In the genomic region with DNA sequence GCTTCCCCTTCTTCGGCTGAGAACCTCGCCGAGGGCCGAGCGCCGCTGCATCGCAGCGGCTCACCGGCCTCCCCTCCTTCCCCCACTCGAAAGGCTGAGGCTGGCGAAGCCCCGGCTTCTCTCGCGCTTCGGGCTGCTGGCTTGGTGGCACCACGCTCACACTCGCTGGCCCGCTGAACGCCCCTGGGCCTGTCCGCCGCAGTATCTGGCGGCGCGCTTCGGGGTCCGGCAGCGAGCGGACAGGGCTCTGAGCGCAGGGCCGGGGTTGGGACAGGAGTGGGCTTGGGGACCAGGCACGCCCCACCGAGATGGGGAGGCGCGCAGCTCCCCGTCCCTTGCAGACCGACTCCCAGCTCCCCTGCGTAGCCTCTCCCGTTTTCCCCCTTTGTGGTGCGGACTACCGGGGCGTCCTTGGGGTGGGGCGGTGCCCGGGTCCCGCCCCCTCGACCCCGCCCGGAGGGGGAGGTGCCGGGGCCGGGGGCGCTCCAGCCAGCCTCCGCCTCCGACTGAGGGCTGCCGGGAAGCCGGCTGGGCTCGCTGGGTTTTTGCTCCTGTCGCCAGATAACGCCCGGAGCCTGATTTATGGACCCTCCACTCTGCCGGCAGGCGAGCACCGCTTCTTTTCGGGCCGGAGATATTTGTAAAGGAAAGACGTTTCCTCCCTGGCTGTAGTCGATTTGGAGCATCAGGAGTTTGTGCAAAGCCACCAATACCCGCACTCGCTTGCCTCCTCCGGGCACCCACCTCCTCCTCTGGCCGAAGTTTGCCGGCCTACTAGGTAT, we compare ENCODE assay signal across 10 cellular contexts. TPM values are rescaled to one million over a fixed set of nuclear protein-coding genes. Genes with fewer than 3 reads are reported as not detected.
A peak's percentile ranks its signal among the peaks of the same experiment; 100 is the strongest.
DNase-seq lines count a peak whose midpoint lies in the region; ATAC-seq, FAIRE-seq and TF ChIP-seq lines count a peak whose summit lies in the region.
"Had no signal": no experiment of that assay in that cellular context is flagged by ENCODE, and none has a peak within 500 bp of the region (broad histone marks: within the 10 kb centered on the region; RNA-seq: fewer than 3 reads in every experiment).

No MANE protein-coding gene starts in this region.

- H3K36me3 ChIP-seq in HUES48 (ENCODE audit: control insufficient read depth, insufficient read depth, low read length), result no peaks in the 10 kb centered on the region
- no peaks in the 10 kb centered on the region for H3K36me3 ChIP-seq in endothelial cell of umbilical vein (ENCODE audit: control insufficient read depth in 2 of 2, extremely low read depth in 1 of 2, insufficient read depth in 2 of 2, low read length in 2 of 2)
- H3K36me3 ChIP-seq in neural cell (ENCODE audit: insufficient read depth, low read length), result no peaks in the 10 kb centered on the region

- H3K4me2 ChIP-seq in endothelial cell of umbilical vein (ENCODE audit: insufficient read depth, low read length), result peak overlapping the region; percentile 76
- H3K4me2 ChIP-seq in neural cell (ENCODE audit: low read length), result no peak overlapping the region

- H3K9ac ChIP-seq in HUES48 (ENCODE audit: low read depth, low read length) (no peak overlapping the region), endothelial cell of umbilical vein (replicated peaks; ENCODE audit: extremely low read depth, insufficient read depth, low read length) (peak overlapping the region; percentile 76), neural cell (ENCODE audit: low read length) (peak overlapping the region; percentile 5)

- peaks cover 100% of the 10 kb centered on the region for H3K27me3 ChIP-seq in HUES48 (ENCODE audit: control insufficient read depth, insufficient read depth, low read length)
- peaks cover 3 to 10% of the 10 kb centered on the region in 2 experiments for H3K27me3 ChIP-seq in endothelial cell of umbilical vein (ENCODE audit: control insufficient read depth in 2 of 2, insufficient read depth in 2 of 2, low read length in 2 of 2)
- H3K27me3 ChIP-seq in neural cell (ENCODE audit: insufficient read depth, low read depth, low read length), result peaks cover 100% of the 10 kb centered on the region

- H2AFZ ChIP-seq in endothelial cell of umbilical vein (ENCODE audit: low read depth, low read length), result peak overlapping the region; percentile 76
- H2AFZ ChIP-seq in neural cell (ENCODE audit: low read depth, low read length), result no peak overlapping the region

- no peak for TF ChIP-seq CTCF in endothelial cell of umbilical vein (IDR thresholded peaks at IDR 0.05; ENCODE audit: extremely low read depth in 1 of 2, insufficient read depth in 1 of 2, low read depth in 1 of 2, low read length in 2 of 2)
- TF ChIP-seq CTCF in neural cell (IDR thresholded peaks at IDR 0.05; ENCODE audit: poor library complexity, severe bottlenecking), result no peak

- no peaks in the 10 kb centered on the region for H3K9me1 ChIP-seq in endothelial cell of umbilical vein (replicated peaks; ENCODE audit: control insufficient read depth, extremely low read depth, insufficient read depth, low read length)

- peak; percentile 96 for TF ChIP-seq POLR2A in endothelial cell of umbilical vein (IDR thresholded peaks at IDR 0.05; ENCODE audit: low read depth, low read length)

- H3K9me2 ChIP-seq in neural cell (ENCODE audit: insufficient read depth, low read length), result no peaks in the 10 kb centered on the region

- POLR2A ChIA-PET in endothelial cell of umbilical vein (lab: Charles Lee), result interaction anchor here (0.6 to 1.0 kb wide), 2 partner anchors 14 to 16 kb away, joined by 5 to 9 read pairs; no protein-coding TSS in a partner anchor

- FAIRE-seq in endothelial cell of umbilical vein (lab: Jason Lieb, UNC), result peak; percentile 84

- H3K4me1 ChIP-seq in HUES48 (ENCODE audit: control insufficient read depth, insufficient read depth, low read length) (peaks cover 51% of the 10 kb centered on the region), endothelial cell of umbilical vein (ENCODE audit: control insufficient read depth, extremely low read depth, insufficient read depth, low read length) (peaks cover 25% of the 10 kb centered on the region)

- ATAC-seq in GM18498 (IDR thresholded peaks at IDR 0.05; ENCODE audit: unreplicated experiment) (no peak), GM21390 (IDR thresholded peaks at IDR 0.05; ENCODE audit: unreplicated experiment) (no peak)

- CTCF ChIA-PET in endothelial cell of umbilical vein (lab: Charles Lee), result interaction anchor here (0.7 to 3.7 kb wide), 4 partner anchors 12 to 385 kb away, joined by 3 to 13 read pairs (median 9); no protein-coding TSS in a partner anchor

- H3F3A ChIP-seq in neural cell (ENCODE audit: insufficient read depth, low read length, poor library complexity, severe bottlenecking), result no peaks in the 10 kb centered on the region

- TF ChIP-seq EP300 in neural cell (conservative IDR thresholded peaks at IDR 0.05; ENCODE audit: poor library complexity, severe bottlenecking), result no peak

- dilution Hi-C loops in endothelial cell of umbilical vein (cut with MboI; ENCODE audit: extremely low pct_ligation_motif_present, low sequenced_read_pairs), result no loop called here

- H3K4me3 ChIP-seq in HUES48 (ENCODE audit: low read depth, low read length) (peak overlapping the region; percentile 61), endothelial cell of umbilical vein (replicated peaks in 1 of 3; ENCODE audit: insufficient read depth in 1 of 3, low read depth in 1 of 3, low read length in 3 of 3) (peak overlapping the region; percentile 64 to 76 (median 73)), neural cell (ENCODE audit: low read length) (peak overlapping the region; percentile 56)

- TSS peak; percentile 43 for BruUV-seq in endothelial cell of umbilical vein (replicated peaks; lab: Mats Ljungman, UMichigan)

- TF ChIP-seq RAD21 in neural cell (conservative IDR thresholded peaks at IDR 0.05), result no peak

- H3K9me3 ChIP-seq in HUES48 (ENCODE audit: control insufficient read depth, insufficient read depth, low read length) (no peaks in the 10 kb centered on the region), endothelial cell of umbilical vein (replicated peaks; ENCODE audit: control insufficient read depth, insufficient read depth, low read length) (no peaks in the 10 kb centered on the region), neural cell (ENCODE audit: low read length) (no peaks in the 10 kb centered on the region)

- H3K79me2 ChIP-seq in endothelial cell of umbilical vein (ENCODE audit: control insufficient read depth, insufficient read depth, low read length) (no peaks in the 10 kb centered on the region), neural cell (replicated peaks; ENCODE audit: insufficient read depth, low read length) (no peaks in the 10 kb centered on the region)

- H3K27ac ChIP-seq in HUES48 (ENCODE audit: low read depth, low read length), result no peak overlapping the region
- peak overlapping the region; percentile 49 for H3K27ac ChIP-seq in endothelial cell of umbilical vein (ENCODE audit: insufficient read depth, low read depth, low read length)
- no peak overlapping the region for H3K27ac ChIP-seq in neural cell (ENCODE audit: low read length)

- H4K20me1 ChIP-seq in endothelial cell of umbilical vein (replicated peaks; ENCODE audit: control insufficient read depth, extremely low read depth, insufficient read depth, low read length) (no peaks in the 10 kb centered on the region), neural cell (ENCODE audit: insufficient read depth) (no peaks in the 10 kb centered on the region)

- DNase-seq in AG08396 (ENCODE audit: low spot score) (peak; percentile 60), endothelial cell of umbilical vein (ENCODE audit: low read depth, low spot score) (peak; percentile 62), SKM-1 treated with dmso at 0.1 percent for 144 hours (lab: John Stamatoyannopoulos, UW; ENCODE audit: unreplicated experiment) (no peak), mucosa of gallbladder (ENCODE audit: low spot score) (no peak)
- DNase-seq: NCI-H2171 treated with DMSO at 0.1 percent for 48 hours had no signal

- intact Hi-C loops in endothelial cell of umbilical vein (cut with micrococcal nuclease), result loop anchor here (2.0 kb wide), 1 partner anchor 56 kb away; no protein-coding TSS in a partner anchor

TF ChIP-seq in endothelial cell of umbilical vein, 7 proteins besides CTCF, POLR2A, EP300 and RAD21:
- TF ChIP-seq POLR2AphosphoS5 (IDR thresholded peaks at IDR 0.05; ENCODE audit: insufficient read depth, low read depth, low read length) (peak; percentile 85), MYC (IDR thresholded peaks at IDR 0.05; ENCODE audit: low read depth, low read length) (no peak)

RNA-seq across cellular contexts. Expression of a gene that starts 3.8 kb away (rescaled TPM):
- total RNA-seq in endothelial cell of umbilical vein, result 3.6 TPM in 2 replicates
- 2.4 and 3.0 TPM in 2 replicates for polyA plus RNA-seq in endothelial cell of umbilical vein
- polyA plus RNA-seq in endothelial cell of umbilical vein (2011; cell fraction: cytosol; rRNA removed), result 3.8 and 4.8 TPM in 2 replicates
- 2.5 and 3.5 TPM in 2 replicates for polyA plus RNA-seq in endothelial cell of umbilical vein (2011; cell fraction: nucleus; rRNA removed)
- 6.0 and 9.7 TPM in 2 replicates for polyA plus RNA-seq in endothelial cell of umbilical vein (2012)
- 0.80 and 2.0 TPM in 2 replicates for polyA minus RNA-seq in endothelial cell of umbilical vein
- polyA minus RNA-seq in endothelial cell of umbilical vein (2011; cell fraction: cytosol; rRNA and poly(A)+ RNA removed), result 0.82 TPM
- polyA minus RNA-seq in endothelial cell of umbilical vein (2011; cell fraction: nucleus; rRNA and poly(A)+ RNA removed), result 1.6 and 3.2 TPM in 2 replicates
- polyA plus RNA-seq in neural cell, result 0.92 and 1.2 TPM in 2 replicates
- 1.0 and 1.7 TPM in 2 replicates for polyA minus RNA-seq in neural cell
- total RNA-seq in mucosa of gallbladder, result not detected
- polyA plus RNA-seq: esophagus had no signal

Comparison
In these comparisons a context has a peak if more than half of its experiments do, and no peak if none do; other contexts are left out.
1. DNase-seq: peak in AG08396 (single experiment) and endothelial cell of umbilical vein (single experiment); none in SKM-1 treated with dmso at 0.1 percent for 144 hours (single experiment) and mucosa of gallbladder (single experiment).
2. Peak in every context shown above with its lines, with median percentiles within 50 percentile points of each other: H3K4me3 ChIP-seq.